ENCODE assay signal across 12 cellular contexts in genomic region chr17:71111945-71112344, GRCh38.
A peak's percentile ranks its signal among the peaks of the same experiment; 100 is the strongest.
DNase-seq lines count a peak whose midpoint lies in the region; ATAC-seq and TF ChIP-seq lines count a peak whose summit lies in the region.
"Had no signal": no experiment of that assay in that cellular context is flagged by ENCODE, and none has a peak within 500 bp of the region (broad histone marks: within the 10 kb centered on the region; RNA-seq: fewer than 3 reads in every experiment).

No MANE protein-coding gene starts in this region.

- no peaks in the 10 kb centered on the region for H3K27me3 ChIP-seq in H7 (ENCODE audit: control insufficient read depth, insufficient read depth, low read length)
- H3K27me3 ChIP-seq: BLaER1 had no signal

- H3K27ac Mint-ChIP-seq in activated T-helper 1 cell treated with anti-CD3 and anti-CD28 coated beads, Interleukin-12 subunit alpha, Interleukin-12 subunit beta, Interleukin-2, Interleukin-4 antibody, amounts not matched to agents 30 ng/mL and 10 ng/mL and 1 ng/mL, durations not matched to agents 14 hours and 24 hours and 36 hours, result no peak overlapping the region

- H3K4me1 Mint-ChIP-seq in activated T-helper 1 cell treated with anti-CD3 and anti-CD28 coated beads, Interleukin-12 subunit alpha, Interleukin-12 subunit beta, Interleukin-2, Interleukin-4 antibody, amounts not matched to agents 30 ng/mL and 10 ng/mL and 1 ng/mL, durations not matched to agents 14 hours and 24 hours and 36 hours (ENCODE audit: low read depth), result no peaks in the 10 kb centered on the region

- H3K4me3 Mint-ChIP-seq in activated T-helper 1 cell treated with anti-CD3 and anti-CD28 coated beads, Interleukin-12 subunit alpha, Interleukin-12 subunit beta, Interleukin-2, Interleukin-4 antibody, amounts not matched to agents 30 ng/mL and 10 ng/mL and 1 ng/mL, durations not matched to agents 14 hours and 24 hours and 36 hours, result no peak overlapping the region

- peaks cover 3% of the 10 kb centered on the region for H3K9me3 Mint-ChIP-seq in activated T-helper 1 cell treated with anti-CD3 and anti-CD28 coated beads, Interleukin-12 subunit alpha, Interleukin-12 subunit beta, Interleukin-2, Interleukin-4 antibody, amounts not matched to agents 30 ng/mL and 10 ng/mL and 1 ng/mL, durations not matched to agents 14 hours and 24 hours and 36 hours

- H3K4me3 ChIP-seq in fibroblast of mammary gland (ENCODE audit: control insufficient read depth, low read depth, low read length) (no peak overlapping the region), H7 (ENCODE audit: insufficient read depth, low read depth, low read length) (no peak overlapping the region)
- H3K4me3 ChIP-seq: BLaER1, GM12878 had no signal

- ATAC-seq in HG02970 (IDR thresholded peaks at IDR 0.05; ENCODE audit: low FRiP score, unreplicated experiment), result no peak
- ATAC-seq: GM12878 had no signal

- intact Hi-C loops in activated T-helper 1 cell treated with anti-CD3 and anti-CD28 coated beads, Interleukin-12 subunit alpha, Interleukin-12 subunit beta, Interleukin-2, Interleukin-4 antibody, amounts not matched to agents 30 ng/mL and 10 ng/mL and 1 ng/mL, durations not matched to agents 14 hours and 24 hours and 36 hours (cut with micrococcal nuclease), result no loop called here

- TF ChIP-seq CTCF in 22Rv1 (IDR thresholded peaks at IDR 0.05), result no peak
- TF ChIP-seq CTCF in fibroblast of mammary gland (conservative IDR thresholded peaks at IDR 0.05; ENCODE audit: control insufficient read depth, insufficient read depth, low read depth, low read length), result no peak

- peak overlapping the region; percentile 96 for H3K27ac ChIP-seq in 22Rv1
- H3K27ac ChIP-seq: BLaER1 had no signal

- peak; percentile 12 for DNase-seq in AG20443 (ENCODE audit: low spot score)
- peak; percentile 48 for DNase-seq in RPMI7951 (ENCODE audit: low read depth)
- DNase-seq in fibroblast of mammary gland (ENCODE audit: low read depth), result peak; percentile 22
- no peak for DNase-seq in H7
- no peak for DNase-seq in activated T-helper 1 cell treated with anti-CD3 and anti-CD28 coated beads, Interleukin-12 subunit alpha, Interleukin-12 subunit beta, Interleukin-2, Interleukin-4 antibody, amounts not matched to agents 30 ng/mL and 10 ng/mL and 1 ng/mL, durations not matched to agents 14 hours and 24 hours and 36 hours (ENCODE audit: low spot score)
- no peak for DNase-seq in NCI-H748 (lab: John Stamatoyannopoulos, UW; ENCODE audit: unreplicated experiment)
- DNase-seq: AML-193, GF-D8 had no signal

- H3K27me3 Mint-ChIP-seq in activated T-helper 1 cell treated with anti-CD3 and anti-CD28 coated beads, Interleukin-12 subunit alpha, Interleukin-12 subunit beta, Interleukin-2, Interleukin-4 antibody, amounts not matched to agents 30 ng/mL and 10 ng/mL and 1 ng/mL, durations not matched to agents 14 hours and 24 hours and 36 hours (ENCODE audit: insufficient read depth), result no peaks in the 10 kb centered on the region

- no peaks in the 10 kb centered on the region for H3K36me3 ChIP-seq in H7 (replicated peaks; ENCODE audit: control insufficient read depth, insufficient read depth, low read length)
- H3K36me3 ChIP-seq: BLaER1 had no signal

- H3K36me3 Mint-ChIP-seq in activated T-helper 1 cell treated with anti-CD3 and anti-CD28 coated beads, Interleukin-12 subunit alpha, Interleukin-12 subunit beta, Interleukin-2, Interleukin-4 antibody, amounts not matched to agents 30 ng/mL and 10 ng/mL and 1 ng/mL, durations not matched to agents 14 hours and 24 hours and 36 hours (ENCODE audit: low read depth), result no peaks in the 10 kb centered on the region

Comparison
In these comparisons a context has a peak if more than half of its experiments do, and no peak if none do; other contexts are left out.
1. DNase-seq: peak in AG20443 (single experiment), RPMI7951 (single experiment) and fibroblast of mammary gland (single experiment); none in H7 (single experiment), activated T-helper 1 cell treated with anti-CD3 and anti-CD28 coated beads, Interleukin-12 subunit alpha, Interleukin-12 subunit beta, Interleukin-2, Interleukin-4 antibody, amounts not matched to agents 30 ng/mL and 10 ng/mL and 1 ng/mL, durations not matched to agents 14 hours and 24 hours and 36 hours (single experiment) and NCI-H748 (single experiment).